1 cellular context compared by ENCODE assay signal in genomic region chr11:66592457-66593302, GRCh38.
A peak's percentile ranks its signal among the peaks of the same experiment; 100 is the strongest.
TF ChIP-seq lines count a peak whose summit lies in the region.

Gene CCDC87, minus strand, starts transcription at chr11:66593063. Its CDS starts 48 bp downstream, at chr11:66593015.
Gene CCS, plus strand, starts transcription at chr11:66593185. Its CDS starts 77 bp downstream, at chr11:66593262.

TF ChIP-seq in K562, 482 proteins besides CTCF, POLR2A, EP300 and RAD21 (continued from another document):
- TF ChIP-seq AFF4 (CRISPR knock-in tag; IDR thresholded peaks at IDR 0.05) (no peak), SMARCA5 (IDR thresholded peaks at IDR 0.05) (no peak), PCBP2 (IDR thresholded peaks at IDR 0.05; ENCODE audit: low read depth, low read length, poor library complexity, severe bottlenecking) (no peak), FUS (optimal IDR thresholded peaks at IDR 0.05; ENCODE audit: low read depth, low read length) (no peak), LARP7 (IDR thresholded peaks at IDR 0.05) (0 out of 2 replicates have a peak, but pooled peaks have one; percentile 50), CBFA2T3 (IDR thresholded peaks at IDR 0.05) (no peak), ZBTB9 (CRISPR knock-in tag; IDR thresholded peaks at IDR 0.05) (no peak), NR1H2 (CRISPR knock-in tag; IDR thresholded peaks at IDR 0.05) (0 out of 2 replicates have a peak, but pooled peaks have one; percentile 59), BRF2 (IDR thresholded peaks at IDR 0.05; ENCODE audit: borderline replicate concordance, insufficient read depth, insufficient read length) (no peak), ZNF668 (CRISPR knock-in tag; IDR thresholded peaks at IDR 0.05) (no peak), SMAD3 (CRISPR knock-in tag; conservative IDR thresholded peaks at IDR 0.05) (no peak), SLC30A9 (CRISPR knock-in tag; IDR thresholded peaks at IDR 0.05) (no peak), POLR2AphosphoS2 (IDR thresholded peaks at IDR 0.05; ENCODE audit: low read length) (no peak)
TF ChIP-seq in K562: peak in this region for 107.
